Comparison of ENCODE assay signal across 21 cellular contexts in genomic region chr13:45238945-45239795, GRCh38. TPM values are rescaled to one million over a fixed set of nuclear protein-coding genes. Genes with fewer than 3 reads are reported as not detected.
DNase-seq lines count a peak whose midpoint lies in the region; ATAC-seq, FAIRE-seq and TF ChIP-seq lines count a peak whose summit lies in the region.
"Had no signal": no experiment of that assay in that cellular context is flagged by ENCODE, and none has a peak within 500 bp of the region (broad histone marks: within the 10 kb centered on the region; RNA-seq: fewer than 3 reads in every experiment).

No MANE protein-coding gene starts in this region.

- TF ChIP-seq RAD21 in HepG2 (CRISPR knock-in tag; IDR thresholded peaks at IDR 0.05) = no peak

- no peaks in the 10 kb centered on the region for H3K27me3 ChIP-seq in RWPE2 (ENCODE audit: insufficient read depth, poor library complexity, severe bottlenecking)
- no peaks in the 10 kb centered on the region for H3K27me3 ChIP-seq in HepG2 (ENCODE audit: control insufficient read depth in 1 of 2, insufficient read depth in 2 of 2, low read length in 2 of 2)
- H3K27me3 ChIP-seq: ascending aorta, BLaER1, right lobe of liver, thyroid gland had no signal

- no peaks in the 10 kb centered on the region for H3K36me3 ChIP-seq in RWPE2 (ENCODE audit: low read depth)
- no peaks in the 10 kb centered on the region; a peak in 1 of 5 replicates for H3K36me3 ChIP-seq in HepG2 (replicated peaks in 1 of 2; ENCODE audit: control insufficient read depth in 1 of 2, insufficient read depth in 2 of 2, low read length in 2 of 2)
- H3K36me3 ChIP-seq: ascending aorta, right lobe of liver, thyroid gland had no signal

- peak overlapping the region; percentile 95 for H3K27ac ChIP-seq in RWPE2 (ENCODE audit: poor library complexity, severe bottlenecking)
- H3K27ac ChIP-seq in epithelial cell of prostate = peak overlapping the region; percentile 88
- no peak overlapping the region for H3K27ac ChIP-seq in HepG2 (ENCODE audit: extremely low read length, insufficient read depth, low read length)
- H3K27ac ChIP-seq: ascending aorta, BLaER1, right lobe of liver, thyroid gland had no signal

- DNase-seq in ELR (ENCODE audit: low read depth) (peak; percentile 77), RWPE2 (ENCODE audit: low spot score) (no peak), epithelial cell of prostate (ENCODE audit: low read depth, low spot score) (peak; percentile 46), omental fat pad (ENCODE audit: low spot score) (no peak), SIG-M5 treated with dmso at 0.1 percent for 504 hours (lab: John Stamatoyannopoulos, UW; ENCODE audit: unreplicated experiment) (no peak), HepG2 (ENCODE audit: low spot score) (no peak), pons (ENCODE audit: low spot score) (no peak)
- DNase-seq: activated effector memory CD4-positive, alpha-beta T cell treated with Interleukin-2 at 50 U/mL for 16 hours; MV-4-11; NCI-H2081 treated with DMSO at 0.1 percent for 48 hours; PC-3; right lobe of liver; stimulated activated CD4-positive, alpha-beta T cell treated with anti-CD3 and anti-CD28 coated beads, Interleukin-2, amount 100 ng/mL, for 48 hours; stimulated activated CD8-positive, alpha-beta memory T cell treated with anti-CD3 and anti-CD28 coated beads, Interleukin-4, amount 100 ng/mL, for 48 hours; SW 1271; thyroid gland had no signal

- 97% methylated on average over 4 of the region's 4 CpGs for WGBS in HepG2 (ENCODE audit: low lambda C conversion rate)

- no peak overlapping the region for H3K4me2 ChIP-seq in HepG2 (ENCODE audit: low read depth, low read length)
- H3K4me2 ChIP-seq: BLaER1 had no signal

- no peak for FAIRE-seq in HepG2 (lab: Jason Lieb, UNC)

- no TSS peak for BruUV-seq in HepG2 (replicated peaks; lab: Mats Ljungman, UMichigan)

- intact Hi-C loops in HepG2 (cut with micrococcal nuclease; ENCODE audit: unreplicated experiment) = no loop called here

- CTCF ChIA-PET in HepG2 (lab: Yijun Ruan, JAX; ENCODE audit: low intra/inter-chr PET ratio, low total read pairs) = no interaction called here

- no peaks in the 10 kb centered on the region for H3K79me2 ChIP-seq in HepG2 (ENCODE audit: insufficient read depth, low read length)

- POLR2A ChIA-PET in HepG2 (lab: Yijun Ruan, JAX) = no interaction called here

- no peak overlapping the region for H3K9ac ChIP-seq in HepG2 (ENCODE audit: insufficient read depth, low read depth, low read length)
- H3K9ac ChIP-seq: BLaER1 had no signal

- H3K9me3 ChIP-seq in RWPE2 (ENCODE audit: severe bottlenecking) (no peaks in the 10 kb centered on the region), HepG2 (ENCODE audit: low read length) (no peaks in the 10 kb centered on the region)
- H3K9me3 ChIP-seq: ascending aorta, BLaER1, right lobe of liver, thyroid gland had no signal

- no peak for TF ChIP-seq POLR2A in HepG2 (IDR thresholded peaks at IDR 0.05; ENCODE audit: insufficient read depth in 1 of 2, low read depth in 2 of 2, low read length in 2 of 2)

- H4K20me1 ChIP-seq in HepG2 (ENCODE audit: insufficient read depth, low read length) = no peaks in the 10 kb centered on the region

- H2AFZ ChIP-seq in HepG2 (ENCODE audit: low read length) = no peak overlapping the region

- in situ Hi-C loops in HepG2 (cut with HindIII; ENCODE audit: extremely low pct_ligation_motif_present, low pct_unique_long_range_greater_than_20kb) = no loop called here

- no peak for TF ChIP-seq CTCF in RWPE2 (IDR thresholded peaks at IDR 0.05; ENCODE audit: poor library complexity, severe bottlenecking)
- no peak for TF ChIP-seq CTCF in omental fat pad (IDR thresholded peaks at IDR 0.05)
- TF ChIP-seq CTCF in HepG2 (CRISPR knock-in tag; IDR thresholded peaks at IDR 0.05) = no peak

- peak; percentile 73 for ATAC-seq in RWPE2 (ENCODE audit: low read depth)
- ATAC-seq in omental fat pad (ENCODE audit: low FRiP score) = peak; percentile 43
- no peak for ATAC-seq in HepG2
- ATAC-seq in GM18867 (IDR thresholded peaks at IDR 0.05; ENCODE audit: unreplicated experiment) = no peak
- ATAC-seq: HCT116, PC-3, right lobe of liver had no signal

- H3K4me1 ChIP-seq in RWPE2 (ENCODE audit: insufficient read depth, poor library complexity, severe bottlenecking) (peaks cover 69% of the 10 kb centered on the region), HepG2 (ENCODE audit: insufficient read depth, low read length) (peaks cover 7% of the 10 kb centered on the region; the same call in 1 of the 2 replicates)
- H3K4me1 ChIP-seq: ascending aorta, BLaER1 had no signal

- H3K4me3 ChIP-seq in RWPE2 (ENCODE audit: severe bottlenecking) = no peak overlapping the region
- no peak overlapping the region for H3K4me3 ChIP-seq in HepG2 (replicated peaks in 1 of 3; ENCODE audit: insufficient read depth in 1 of 3, low read depth in 2 of 3, low read length in 3 of 3)
- H3K4me3 ChIP-seq: ascending aorta, BLaER1, right lobe of liver, thyroid gland had no signal

- TF ChIP-seq EP300 in HepG2 (IDR thresholded peaks at IDR 0.05; ENCODE audit: low read depth in 2 of 2, low read length in 2 of 2) (no peak), HepG2 (CRISPR knock-in tag; IDR thresholded peaks at IDR 0.05; ENCODE audit: borderline replicate concordance) (no peak)

TF ChIP-seq in HepG2, 621 proteins besides CTCF, POLR2A, EP300 and RAD21 (continues in another document):
- TF ChIP-seq NR1H2 (CRISPR knock-in tag; IDR thresholded peaks at IDR 0.05; ENCODE audit: borderline replicate concordance, low read depth) (no peak), XBP1 (CRISPR knock-in tag; IDR thresholded peaks at IDR 0.05) (no peak), ZBTB8A (CRISPR knock-in tag; IDR thresholded peaks at IDR 0.05; ENCODE audit: borderline replicate concordance, low read depth) (no peak), MEIS1 (CRISPR knock-in tag; IDR thresholded peaks at IDR 0.05; ENCODE audit: borderline replicate concordance) (no peak), RARA (CRISPR knock-in tag; IDR thresholded peaks at IDR 0.05) (no peak), TRIM24 (CRISPR knock-in tag; IDR thresholded peaks at IDR 0.05) (no peak), ZNF367 (CRISPR knock-in tag; IDR thresholded peaks at IDR 0.05; ENCODE audit: borderline replicate concordance) (no peak), RBM39 (IDR thresholded peaks at IDR 0.05; ENCODE audit: low read depth, low read length, poor library complexity, severe bottlenecking) (no peak), AGO2 (optimal IDR thresholded peaks at IDR 0.05; ENCODE audit: low read depth, low read length) (no peak), ZNF234 (CRISPR knock-in tag; conservative IDR thresholded peaks at IDR 0.05) (no peak), ZNF558 (CRISPR knock-in tag; IDR thresholded peaks at IDR 0.05; ENCODE audit: borderline replicate concordance) (no peak), KAT7 (CRISPR knock-in tag; IDR thresholded peaks at IDR 0.05; ENCODE audit: borderline replicate concordance) (no peak), CENPX (CRISPR knock-in tag; IDR thresholded peaks at IDR 0.05) (no peak), HOMEZ (CRISPR knock-in tag; IDR thresholded peaks at IDR 0.05; ENCODE audit: low read depth) (no peak), ZSCAN20 (CRISPR knock-in tag; IDR thresholded peaks at IDR 0.05; ENCODE audit: borderline replicate concordance) (no peak), ELF3 (CRISPR knock-in tag; IDR thresholded peaks at IDR 0.05) (no peak), SNAPC2 (CRISPR knock-in tag; IDR thresholded peaks at IDR 0.05) (no peak)

RNA-seq across cellular contexts. Expression of gene KCTD4, which starts 38.3 kb away (rescaled TPM):
- not detected for total RNA-seq in omental fat pad
- not detected in 2 replicates for total RNA-seq in HepG2 (2016; rRNA removed; fragmentation: Illumina TruSeq; extraction: Trizol)
- total RNA-seq in HepG2 (2016; cell fraction: cytosol; rRNA removed; fragmentation: Illumina TruSeq; extraction: Trizol; ENCODE audit: low read depth) = not detected in 2 replicates
- total RNA-seq in HepG2 (2016; cell fraction: insoluble cytoplasmic fraction; rRNA removed; fragmentation: Illumina TruSeq; extraction: Trizol) = not detected in 2 replicates
- not detected in 2 replicates for total RNA-seq in HepG2 (2016; cell fraction: membrane; rRNA removed; fragmentation: Illumina TruSeq; extraction: Trizol)
- total RNA-seq in HepG2 (2016; cell fraction: nucleus; rRNA removed; fragmentation: Illumina TruSeq; extraction: Trizol) = not detected in 2 replicates
- polyA plus RNA-seq in HepG2 (2011; rRNA removed) = not detected in 2 replicates
- not detected in 2 replicates for polyA plus RNA-seq in HepG2 (2011; cell fraction: cytosol; rRNA removed)
- not detected in 2 replicates for polyA plus RNA-seq in HepG2 (2011; cell fraction: nucleus; rRNA removed)
- not detected in 2 replicates for polyA plus RNA-seq in HepG2 (2012)
- not detected in 2 replicates for polyA plus RNA-seq in HepG2 (2016; cell fraction: cytosol; fragmentation: Illumina TruSeq; extraction: Trizol; ENCODE audit: low read depth)
- polyA plus RNA-seq in HepG2 (2016; cell fraction: insoluble cytoplasmic fraction; fragmentation: Illumina TruSeq; extraction: Trizol; ENCODE audit: low read depth) = not detected in 2 replicates
- not detected in 2 replicates for polyA plus RNA-seq in HepG2 (2016; cell fraction: membrane; fragmentation: Illumina TruSeq; extraction: Trizol; ENCODE audit: low read depth)
- not detected in 2 replicates for polyA plus RNA-seq in HepG2 (2016; cell fraction: nucleus; fragmentation: Illumina TruSeq; extraction: Trizol; ENCODE audit: insufficient read depth, low read depth)
- polyA minus RNA-seq in HepG2 (2011; rRNA and poly(A)+ RNA removed; ENCODE audit: low replicate concordance) = not detected in 2 replicates
- not detected in 2 replicates for polyA minus RNA-seq in HepG2 (2011; cell fraction: cytosol; rRNA and poly(A)+ RNA removed)
- polyA minus RNA-seq in HepG2 (2011; cell fraction: nucleus; rRNA and poly(A)+ RNA removed) = not detected in 2 replicates
- total RNA-seq: ascending aorta, lung microvascular endothelial cell, PC-3, right lobe of liver had no signal

Comparison
In these comparisons a context has a peak if more than half of its experiments do, and no peak if none do; other contexts are left out.
1. DNase-seq: peak in ELR (single experiment) and epithelial cell of prostate (single experiment); none in RWPE2 (single experiment), omental fat pad (single experiment), SIG-M5 treated with dmso at 0.1 percent for 504 hours (single experiment), HepG2 (single experiment) and pons (single experiment).
2. ATAC-seq: peak in RWPE2 (single experiment) and omental fat pad (single experiment); none in HepG2 (single experiment) and GM18867 (single experiment).